Comparison of ENCODE assay signal across 16 cellular contexts in genomic region chr12:79388006-79388405, GRCh38.
DNase-seq lines count a peak whose midpoint lies in the region; ATAC-seq lines count a peak whose summit lies in the region.
"Had no signal": no experiment of that assay in that cellular context is flagged by ENCODE, and none has a peak within 500 bp of the region (broad histone marks: within the 10 kb centered on the region; RNA-seq: fewer than 3 reads in every experiment).

No MANE protein-coding gene starts in this region.

- DNase-seq in NCI-H748 (lab: John Stamatoyannopoulos, UW; ENCODE audit: unreplicated experiment), result peak; percentile 64
- DNase-seq in NCI-H748 treated with DMSO at 0.1 percent for 48 hours (lab: John Stamatoyannopoulos, UW), result no peak
- peak; percentile 19 for DNase-seq in COR-L47 (lab: John Stamatoyannopoulos, UW)
- DNase-seq in dermis blood vessel endothelial cell, result peak; percentile 49
- DNase-seq in lung microvascular endothelial cell (ENCODE audit: low read depth in 2 of 2), result peak; percentile 7 to 23
- DNase-seq: 8988T; C1 segment of cervical spinal cord; Caco-2; CD4-positive, alpha-beta memory T cell; DMS153; DND-41; GM23248; H7; HCEC 1CT had no signal

- ATAC-seq in GM19452 (IDR thresholded peaks at IDR 0.05; ENCODE audit: unreplicated experiment), result no peak
- ATAC-seq in HG03460 (IDR thresholded peaks at IDR 0.05; ENCODE audit: unreplicated experiment), result no peak
